ENCODE assay signal across 8 cellular contexts in the genomic region with DNA sequence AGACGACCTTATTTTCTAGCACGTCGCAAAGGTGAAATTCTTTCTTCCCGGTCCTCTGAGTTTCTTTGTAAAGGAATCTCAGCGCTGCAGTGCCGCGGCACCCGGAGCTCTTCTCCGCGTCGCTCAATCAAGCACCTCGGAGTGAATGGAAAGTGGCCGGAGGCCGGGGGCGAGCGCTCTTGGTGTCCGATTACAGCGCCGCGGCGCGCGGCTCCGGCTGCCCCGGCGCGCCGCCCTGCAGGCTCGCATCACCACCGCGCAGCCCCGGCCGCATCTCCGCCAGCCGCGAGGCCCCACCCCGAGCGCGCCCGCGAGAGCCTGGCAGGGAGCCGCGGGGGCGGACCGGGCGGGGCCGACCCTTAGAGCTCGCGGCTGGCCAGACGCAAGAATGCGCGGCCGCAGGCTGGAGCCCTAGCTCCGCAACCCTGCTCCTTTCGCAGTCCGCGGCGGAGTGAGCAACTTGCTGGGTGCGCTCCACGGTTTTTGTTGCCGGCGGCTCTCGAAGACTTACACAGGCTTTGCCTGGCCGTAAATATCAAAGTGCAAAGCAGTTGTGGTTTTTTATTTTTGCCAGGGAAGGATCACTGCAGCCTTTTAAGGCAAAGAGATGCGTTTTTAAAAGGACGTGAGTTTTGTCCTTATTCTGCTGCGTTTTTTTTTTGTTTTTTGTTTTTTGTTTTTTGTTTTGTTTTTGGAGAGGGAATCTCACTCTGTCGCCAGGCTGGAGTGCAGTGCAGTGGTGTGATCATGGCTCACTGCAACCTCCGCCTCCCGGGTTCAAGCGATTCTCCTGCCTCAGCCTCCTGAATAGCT. TPM values are rescaled to one million over a fixed set of nuclear protein-coding genes. Genes with fewer than 3 reads are reported as not detected.
DNase-seq lines count a peak whose midpoint lies in the region; ATAC-seq and TF ChIP-seq lines count a peak whose summit lies in the region.

TSS of gene SEMA3C (minus strand) at position 143 of the 813 bp plus-strand sequence. CDS start 2,270 bp downstream, outside the sequence.

- H3K4me3 ChIP-seq in choroid plexus epithelial cell (ENCODE audit: low read depth, low read length) (peak within 1 kb of the TSS; percentile 80), skeletal muscle satellite cell (ENCODE audit: low read length) (peak within 1 kb of the TSS; percentile 78)

- DNase-seq in COR-L47 (lab: John Stamatoyannopoulos, UW), result peak; percentile 78
- peak; percentile 63 for DNase-seq in HuH-7.5 (ENCODE audit: low spot score)
- peak; percentile 97 for DNase-seq in RPMI7951 (ENCODE audit: low read depth)
- DNase-seq in choroid plexus epithelial cell (ENCODE audit: low read depth), result peak; percentile 99
- peak; percentile 98 for DNase-seq in islet precursor cell
- DNase-seq in activated CD4-positive, CD25-positive, alpha-beta regulatory T cell treated with anti-CD3 and anti-CD28 coated beads, Interleukin-2, amount 50 U/mL, for 72 hours, result no peak

- H3K4me2 ChIP-seq in skeletal muscle satellite cell (ENCODE audit: low read length), result peak within 1 kb of the TSS; percentile 83

- peak; percentile 28 for TF ChIP-seq CTCF in choroid plexus epithelial cell (conservative IDR thresholded peaks at IDR 0.05; ENCODE audit: low read depth, low read length)

- ATAC-seq in GM19467 (IDR thresholded peaks at IDR 0.05; ENCODE audit: unreplicated experiment), result peak; percentile 65

- peak within 1 kb of the TSS; percentile 87 for H3K9ac ChIP-seq in skeletal muscle satellite cell (ENCODE audit: low read depth, low read length)

- H3K9me3 ChIP-seq in skeletal muscle satellite cell (replicated peaks; ENCODE audit: low read length), result no peaks in the 10 kb centered on the region

- no peaks in the 10 kb centered on the region for H3K27me3 ChIP-seq in skeletal muscle satellite cell (ENCODE audit: control insufficient read depth, insufficient read depth, low read length)

- peaks cover 19% of the 10 kb centered on the region for H3K36me3 ChIP-seq in skeletal muscle satellite cell (ENCODE audit: insufficient read depth, low read length)

- H3K4me1 ChIP-seq in skeletal muscle satellite cell (ENCODE audit: control insufficient read depth, insufficient read depth, low read length), result peaks cover 25% of the 10 kb centered on the region

RNA-seq across cellular contexts. Expression of gene SEMA3C, which starts in this region (rescaled TPM):
- 111 and 119 TPM in 2 replicates for total RNA-seq in RPMI7951 (2014; rRNA removed; shearing (Covaris generic))
- total RNA-seq in skeletal muscle satellite cell (2012; rRNA removed), result 109 and 185 TPM in 2 replicates
